20 cellular contexts compared by ENCODE assay signal in the genomic region with DNA sequence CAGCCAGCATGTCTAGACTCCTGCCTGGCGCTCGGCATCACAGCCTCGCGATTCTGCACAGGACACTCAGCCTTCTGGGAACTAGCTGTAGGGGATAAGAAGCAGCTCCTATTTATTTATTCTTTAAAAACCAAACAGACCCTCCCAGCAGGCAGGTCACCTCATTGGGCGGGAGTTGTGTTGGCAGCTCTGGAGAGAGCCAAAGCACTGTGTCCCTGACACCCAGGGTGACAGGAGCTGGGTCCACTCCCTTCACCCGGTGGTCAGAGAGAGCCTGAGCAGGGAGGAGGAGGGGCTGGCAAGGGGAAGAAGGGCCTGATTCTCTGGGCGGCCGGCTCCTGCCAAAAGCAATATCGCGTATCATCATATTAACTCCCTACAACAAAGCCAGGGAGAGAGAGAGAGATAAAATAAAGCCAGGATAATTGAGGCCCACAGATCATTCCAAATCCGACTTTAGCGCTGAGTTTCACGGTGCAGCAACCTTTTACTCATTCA.
DNase-seq lines count a peak whose midpoint lies in the region; ATAC-seq and TF ChIP-seq lines count a peak whose summit lies in the region.
"Had no signal": no experiment of that assay in that cellular context is flagged by ENCODE, and none has a peak within 500 bp of the region (broad histone marks: within the 10 kb centered on the region; RNA-seq: fewer than 3 reads in every experiment).

No MANE protein-coding gene starts in this region.

- ATAC-seq in right cardiac atrium (peak; percentile 54 to 77), heart left ventricle (no peak), HG03097 (IDR thresholded peaks at IDR 0.05; ENCODE audit: low FRiP score, unreplicated experiment) (no peak), HG03521 (IDR thresholded peaks at IDR 0.05; ENCODE audit: unreplicated experiment) (no peak)
- no peak for ATAC-seq in activated CD8-positive, alpha-beta T cell treated with anti-CD3 and anti-CD28 coated beads for 36 hours

- DNase-seq in right cardiac atrium (peak in 2 of 3 donors; percentile 65 to 68), heart left ventricle (no peak), astrocyte of the hippocampus (ENCODE audit: low read depth, low spot score) (peak; percentile 47), vagina (ENCODE audit: extremely low spot score in 2 of 2) (peak in 1 of 2 donors; percentile 70)
- no peak for DNase-seq in activated CD8-positive, alpha-beta T cell treated with anti-CD3 and anti-CD28 coated beads for 36 hours
- DNase-seq: activated CD4-positive, CD25-positive, alpha-beta regulatory T cell treated with anti-CD3 and anti-CD28 coated beads, Interleukin-2, amount 50 U/mL, for 72 hours; activated gamma-delta T cell treated with Interleukin-2 at 50 U/mL for 16 hours; amygdala; CD4-positive, CD25-positive, alpha-beta regulatory T cell; DMS79; HCEC 1CT; Kasumi-1; NCI-H146; stimulated activated CD4-positive, alpha-beta T cell treated with anti-CD3 and anti-CD28 coated beads, Interleukin-1b, Interleukin-23, amount 100 ng/mL, for 48 hours; stomach; T-helper 2 cell; uterus had no signal

- H3K27me3 ChIP-seq in right cardiac atrium (ENCODE audit: control insufficient read depth, insufficient read depth) (no peaks in the 10 kb centered on the region), heart left ventricle (peaks cover 0 to 32% (median 5%) of the 10 kb centered on the region in 9 donors), liver (ENCODE audit: control insufficient read depth in 4 of 4, insufficient read depth in 4 of 4, low read length in 3 of 4) (no peaks in the 10 kb centered on the region), vagina (no peaks in the 10 kb centered on the region)
- H3K27me3 ChIP-seq: uterus had no signal

- H3K4me3 ChIP-seq in right cardiac atrium (ENCODE audit: low read length) (no peak overlapping the region), heart left ventricle (no peak overlapping the region), liver (ENCODE audit: low read depth in 1 of 3, low read length in 3 of 3) (no peak overlapping the region), vagina (no peak overlapping the region)
- H3K4me3 ChIP-seq: stomach, uterus had no signal

- H3K36me3 Mint-ChIP-seq in activated CD8-positive, alpha-beta T cell treated with anti-CD3 and anti-CD28 coated beads for 36 hours (ENCODE audit: low read depth) = no peaks in the 10 kb centered on the region
- H3K36me3 Mint-ChIP-seq: CD4-positive, CD25-positive, alpha-beta regulatory T cell had no signal

- no peaks in the 10 kb centered on the region for H3K4me1 Mint-ChIP-seq in activated CD8-positive, alpha-beta T cell treated with anti-CD3 and anti-CD28 coated beads for 36 hours (ENCODE audit: low read depth)

- no peak overlapping the region for H3K4me3 Mint-ChIP-seq in activated CD8-positive, alpha-beta T cell treated with anti-CD3 and anti-CD28 coated beads for 36 hours
- H3K4me3 Mint-ChIP-seq: CD4-positive, CD25-positive, alpha-beta regulatory T cell had no signal

- peaks cover 2% of the 10 kb centered on the region for H3K27me3 Mint-ChIP-seq in activated CD8-positive, alpha-beta T cell treated with anti-CD3 and anti-CD28 coated beads for 36 hours

- H3K4me1 ChIP-seq in right cardiac atrium (ENCODE audit: control insufficient read depth, insufficient read depth, low read length) = peaks cover 2% of the 10 kb centered on the region
- H3K4me1 ChIP-seq in heart left ventricle = no peaks in the 10 kb centered on the region
- peaks cover 11 to 33% (median 22%) of the 10 kb centered on the region in 4 donors for H3K4me1 ChIP-seq in liver (ENCODE audit: control insufficient read depth in 4 of 4, insufficient read depth in 4 of 4, low read length in 3 of 4)
- peaks cover 18% of the 10 kb centered on the region for H3K4me1 ChIP-seq in vagina
- H3K4me1 ChIP-seq: stomach, uterus had no signal

- TF ChIP-seq CTCF in heart left ventricle (IDR thresholded peaks at IDR 0.05) (no peak), liver (IDR thresholded peaks at IDR 0.05; ENCODE audit: low read depth, low read length, missing input control) (no peak), vagina (IDR thresholded peaks at IDR 0.05) (no peak)
- TF ChIP-seq CTCF in activated CD8-positive, alpha-beta T cell treated with anti-CD3 and anti-CD28 coated beads for 36 hours (IDR thresholded peaks at IDR 0.05) = no peak

- H3K27ac Mint-ChIP-seq in activated CD8-positive, alpha-beta T cell treated with anti-CD3 and anti-CD28 coated beads for 36 hours = no peak overlapping the region

- intact Hi-C loops in right cardiac atrium (cut with DNase I) (no loop called here), heart left ventricle (cut with DNase I) (no loop called here), vagina (cut with DNase I) (no loop called here)
- intact Hi-C loops in activated CD8-positive, alpha-beta T cell treated with anti-CD3 and anti-CD28 coated beads for 36 hours (cut with micrococcal nuclease) = no loop called here

- POLR2A ChIA-PET in activated CD8-positive, alpha-beta T cell treated with anti-CD3 and anti-CD28 coated beads for 36 hours (lab: Charles Lee) = no interaction called here

- H3K36me3 ChIP-seq in heart left ventricle = no peaks in the 10 kb centered on the region
- no peaks in the 10 kb centered on the region for H3K36me3 ChIP-seq in liver (ENCODE audit: control insufficient read depth in 4 of 4, insufficient read depth in 3 of 4, low read depth in 1 of 4, low read length in 3 of 4)
- H3K36me3 ChIP-seq in vagina = no peaks in the 10 kb centered on the region
- H3K36me3 ChIP-seq: stomach, uterus had no signal

- TF ChIP-seq POLR2A in heart left ventricle (IDR thresholded peaks at IDR 0.05) (no peak), vagina (IDR thresholded peaks at IDR 0.05) (no peak)

- 33% methylated on average over 13 of the region's 13 CpGs for WGBS in right cardiac atrium
- WGBS in heart left ventricle, 4 donors = 39 to 52% (median 48%) methylated on average over 13 of the region's 13 CpGs
- 28% methylated on average over 13 of the region's 13 CpGs for WGBS in liver

- H3K9ac ChIP-seq in liver (ENCODE audit: low read depth in 1 of 2, low read length in 2 of 2) = no peak overlapping the region

- TF ChIP-seq RAD21 in liver (IDR thresholded peaks at IDR 0.05) = peak; percentile 3 to 27

- H3K9me3 Mint-ChIP-seq in activated CD8-positive, alpha-beta T cell treated with anti-CD3 and anti-CD28 coated beads for 36 hours = no peaks in the 10 kb centered on the region

- H3K9me3 ChIP-seq in right cardiac atrium (ENCODE audit: control insufficient read depth, low read length) = no peaks in the 10 kb centered on the region
- H3K9me3 ChIP-seq in heart left ventricle = no peaks in the 10 kb centered on the region
- H3K9me3 ChIP-seq in liver (ENCODE audit: control insufficient read depth in 4 of 4, low read length in 3 of 4) = no peaks in the 10 kb centered on the region
- H3K9me3 ChIP-seq in vagina = no peaks in the 10 kb centered on the region
- H3K9me3 ChIP-seq: stomach, uterus had no signal

- H3K27ac ChIP-seq in right cardiac atrium (ENCODE audit: low read length) (no peak overlapping the region), heart left ventricle (no peak overlapping the region), liver (ENCODE audit: low read depth in 1 of 2, low read length in 2 of 2) (peak overlapping the region; percentile 2 to 63), vagina (peak overlapping the region; percentile 27)
- H3K27ac ChIP-seq: stomach had no signal

- CTCF ChIA-PET in activated CD8-positive, alpha-beta T cell treated with anti-CD3 and anti-CD28 coated beads for 36 hours (lab: Charles Lee) = no interaction called here

TF ChIP-seq in liver, 16 proteins besides CTCF, POLR2A, EP300 and RAD21 (continues in another document):
- TF ChIP-seq YY1 (IDR thresholded peaks at IDR 0.05) = peak; percentile 47
- TF ChIP-seq RXRA (IDR thresholded peaks at IDR 0.05) = peak; percentile 21 to 81
- TF ChIP-seq NR2F2 (IDR thresholded peaks at IDR 0.05) = no peak
- TF ChIP-seq, protein P1, sequence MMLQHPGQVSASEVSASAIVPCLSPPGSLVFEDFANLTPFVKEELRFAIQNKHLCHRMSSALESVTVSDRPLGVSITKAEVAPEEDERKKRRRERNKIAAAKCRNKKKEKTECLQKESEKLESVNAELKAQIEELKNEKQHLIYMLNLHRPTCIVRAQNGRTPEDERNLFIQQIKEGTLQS (IDR thresholded peaks at IDR 0.05) = no peak
- TF ChIP-seq, protein P2, sequence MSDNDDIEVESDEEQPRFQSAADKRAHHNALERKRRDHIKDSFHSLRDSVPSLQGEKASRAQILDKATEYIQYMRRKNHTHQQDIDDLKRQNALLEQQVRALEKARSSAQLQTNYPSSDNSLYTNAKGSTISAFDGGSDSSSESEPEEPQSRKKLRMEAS (IDR thresholded peaks at IDR 0.05) = peak; percentile 24
- TF ChIP-seq HNF4G (IDR thresholded peaks at IDR 0.05) = no peak
- no peak for TF ChIP-seq EGR1 (IDR thresholded peaks at IDR 0.05; ENCODE audit: low read depth in 2 of 2)
- TF ChIP-seq, protein P3, sequence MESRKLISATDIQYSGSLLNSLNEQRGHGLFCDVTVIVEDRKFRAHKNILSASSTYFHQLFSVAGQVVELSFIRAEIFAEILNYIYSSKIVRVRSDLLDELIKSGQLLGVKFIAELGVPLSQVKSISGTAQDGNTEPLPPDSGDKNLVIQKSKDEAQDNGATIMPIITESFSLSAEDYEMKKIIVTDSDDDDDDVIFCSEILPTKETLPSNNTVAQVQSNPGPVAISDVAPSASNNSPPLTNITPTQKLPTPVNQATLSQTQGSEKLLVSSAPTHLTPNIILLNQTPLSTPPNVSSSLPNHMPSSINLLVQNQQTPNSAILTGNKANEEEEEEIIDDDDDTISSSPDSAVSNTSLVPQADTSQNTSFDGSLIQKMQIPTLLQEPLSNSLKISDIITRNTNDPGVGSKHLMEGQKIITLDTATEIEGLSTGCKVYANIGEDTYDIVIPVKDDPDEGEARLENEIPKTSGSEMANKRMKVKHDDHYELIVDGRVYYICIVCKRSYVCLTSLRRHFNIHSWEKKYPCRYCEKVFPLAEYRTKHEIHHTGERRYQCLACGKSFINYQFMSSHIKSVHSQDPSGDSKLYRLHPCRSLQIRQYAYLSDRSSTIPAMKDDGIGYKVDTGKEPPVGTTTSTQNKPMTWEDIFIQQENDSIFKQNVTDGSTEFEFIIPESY (IDR thresholded peaks at IDR 0.05) = no peak

Comparison
In these comparisons a context has a peak if more than half of its experiments do, and no peak if none do; other contexts are left out.
1. ATAC-seq: peak in right cardiac atrium (2 of 2); none in heart left ventricle (0 of 4), activated CD8-positive, alpha-beta T cell treated with anti-CD3 and anti-CD28 coated beads for 36 hours (single experiment), HG03097 (single experiment) and HG03521 (single experiment).
2. DNase-seq: peak in right cardiac atrium (2 of 3) and astrocyte of the hippocampus (single experiment); none in heart left ventricle (0 of 5) and activated CD8-positive, alpha-beta T cell treated with anti-CD3 and anti-CD28 coated beads for 36 hours (single experiment).
3. H3K27ac ChIP-seq: peak in liver (2 of 2) and vagina (single experiment); none in right cardiac atrium (single experiment) and heart left ventricle (0 of 12).